Comparison of ENCODE assay signal across 14 cellular contexts in the genomic region with DNA sequence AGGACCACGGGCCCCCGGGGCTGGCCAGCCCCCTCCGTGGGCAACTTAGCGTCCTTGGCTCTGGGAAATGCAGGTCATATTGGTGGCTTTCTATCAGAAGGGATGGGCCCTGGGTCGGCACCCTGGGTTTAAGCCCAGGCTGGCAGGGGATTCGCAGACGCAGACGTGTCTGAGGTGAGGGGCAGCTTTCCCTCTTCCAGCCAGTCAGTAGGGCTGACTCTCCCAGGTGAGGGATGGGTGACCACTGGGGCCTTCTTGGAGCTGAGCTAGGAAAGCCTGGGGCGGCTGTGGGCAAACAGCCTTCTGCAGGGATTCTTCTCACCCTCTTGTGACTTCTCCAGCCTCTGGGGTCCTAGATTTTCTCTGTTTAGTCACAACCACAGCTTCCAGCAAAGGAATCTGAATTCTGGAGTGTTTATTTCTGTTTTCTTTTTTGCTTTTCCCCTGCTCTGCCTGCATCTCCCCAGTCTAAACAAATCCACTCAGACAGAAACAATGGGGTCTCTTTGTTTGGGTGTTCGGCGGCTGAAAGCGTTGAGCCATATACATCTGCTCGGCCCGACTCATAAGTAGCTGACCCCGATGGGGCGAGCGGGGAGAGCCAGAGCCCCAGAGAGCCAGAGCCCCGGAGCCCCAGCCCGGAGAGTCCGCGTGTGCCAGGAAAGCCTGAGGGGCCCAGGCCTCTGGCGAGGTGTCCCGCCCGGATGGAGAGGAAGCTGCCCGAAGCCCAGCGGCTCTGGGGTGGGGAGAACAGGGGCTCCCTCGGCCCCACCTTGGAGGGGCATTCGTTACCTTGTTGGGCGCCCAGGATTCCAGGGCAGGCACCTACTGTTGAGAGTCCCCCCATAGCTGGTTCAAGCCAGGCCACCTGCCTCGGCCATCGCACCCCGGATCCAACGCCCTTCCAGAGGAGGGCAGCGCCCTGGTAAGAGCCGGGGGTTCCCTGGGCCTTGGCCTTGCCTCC. TPM values are rescaled to one million over a fixed set of nuclear protein-coding genes. Genes with fewer than 3 reads are reported as not detected.
DNase-seq lines count a peak whose midpoint lies in the region; TF ChIP-seq lines count a peak whose summit lies in the region.
"Had no signal": no experiment of that assay in that cellular context is flagged by ENCODE, and none has a peak within 500 bp of the region (broad histone marks: within the 10 kb centered on the region; RNA-seq: fewer than 3 reads in every experiment).

No MANE protein-coding gene starts in this region.

- no peak overlapping the region for H3K27ac Mint-ChIP-seq in endodermal cell

- no peak overlapping the region for H3K9ac ChIP-seq in HUES6 (ENCODE audit: low read length)
- no peak overlapping the region for H3K9ac ChIP-seq in endodermal cell (ENCODE audit: extremely low read depth, low read length, poor library complexity, severe bottlenecking)

- peak overlapping the region; percentile 75 for H3K4me3 Mint-ChIP-seq in endodermal cell
- H3K4me3 Mint-ChIP-seq: activated CD8-positive, alpha-beta memory T cell treated with anti-CD3 and anti-CD28 coated beads, Interleukin-2, amount 10 ng/mL, durations not matched to agents 7 days and 5 days had no signal

- H3K4me3 ChIP-seq in HUES6 (ENCODE audit: low read depth, low read length) (peak overlapping the region; percentile 28; the same call in 1 of the 2 replicates), endodermal cell (ENCODE audit: low read length) (peak overlapping the region; percentile 87)
- H3K4me3 ChIP-seq: tibial artery had no signal

- H3K27ac ChIP-seq in HUES6 (ENCODE audit: low read depth, low read length), result no peak overlapping the region
- no peak overlapping the region for H3K27ac ChIP-seq in endodermal cell (ENCODE audit: low read depth, low read length)
- H3K27ac ChIP-seq: HL-60, SK-N-MC, tibial artery had no signal

- H3K36me3 ChIP-seq in HUES6 (ENCODE audit: control insufficient read depth, insufficient read depth, low read length), result no peaks in the 10 kb centered on the region
- H3K36me3 ChIP-seq in endodermal cell (ENCODE audit: control insufficient read depth, insufficient read depth, low read length), result no peaks in the 10 kb centered on the region
- H3K36me3 ChIP-seq: tibial artery had no signal

- H3K27me3 ChIP-seq in HUES6 (ENCODE audit: control insufficient read depth, insufficient read depth, low read length) (peaks cover 97% of the 10 kb centered on the region), endodermal cell (ENCODE audit: control insufficient read depth, insufficient read depth, low read length, poor library complexity, severe bottlenecking) (peaks cover 89% of the 10 kb centered on the region)

- no peak for TF ChIP-seq CTCF in endodermal cell (conservative IDR thresholded peaks at IDR 0.05)

- DNase-seq in NCI-H1417 (lab: John Stamatoyannopoulos, UW) (peak in 2 of 3 experiments; percentile 47 to 48), NCI-H1417 treated with DMSO at 0.1 percent for 48 hours (lab: John Stamatoyannopoulos, UW) (no peak), endodermal cell (peak; percentile 62), retina (peak; percentile 45), activated gamma-delta T cell treated with Interleukin-2 at 50 U/mL for 16 hours (no peak), medulla oblongata (ENCODE audit: extremely low spot score) (no peak), inferior parietal cortex (ENCODE audit: extremely low spot score) (no peak)
- DNase-seq: activated CD8-positive, alpha-beta memory T cell treated with anti-CD3 and anti-CD28 coated beads, Interleukin-2, amount 10 ng/mL, durations not matched to agents 7 days and 5 days; NCI-H2029; stimulated activated CD4-positive, alpha-beta T cell treated with anti-CD3 and anti-CD28 coated beads, Interleukin-4, amount 100 ng/mL, for 1 hour had no signal

- no peaks in the 10 kb centered on the region for H3K9me3 Mint-ChIP-seq in endodermal cell

- peaks cover 85% of the 10 kb centered on the region for H3K27me3 Mint-ChIP-seq in endodermal cell (ENCODE audit: insufficient read depth)

- WGBS in endodermal cell (ENCODE audit: insufficient coverage in 1 of 2, insufficient read length in 1 of 2), 2 experiments, result 17% methylated on average over 20 to 35 of the region's 35 CpGs

- H3K4me1 ChIP-seq in HUES6 (ENCODE audit: control insufficient read depth, insufficient read depth, low read length) (peaks cover 25% of the 10 kb centered on the region), endodermal cell (ENCODE audit: control insufficient read depth, insufficient read depth, low read length) (peaks cover 14% of the 10 kb centered on the region)

- H3K36me3 Mint-ChIP-seq in endodermal cell (ENCODE audit: low read depth), result peaks cover 6% of the 10 kb centered on the region
- H3K36me3 Mint-ChIP-seq: activated CD8-positive, alpha-beta memory T cell treated with anti-CD3 and anti-CD28 coated beads, Interleukin-2, amount 10 ng/mL, durations not matched to agents 7 days and 5 days had no signal

- H3K4me1 Mint-ChIP-seq in endodermal cell, result peaks cover 26% of the 10 kb centered on the region

- H3K9me3 ChIP-seq in HUES6 (ENCODE audit: control insufficient read depth, insufficient read depth, low read depth, low read length) (no peaks in the 10 kb centered on the region), endodermal cell (ENCODE audit: control insufficient read depth, low read length) (no peaks in the 10 kb centered on the region)
- H3K9me3 ChIP-seq: tibial artery had no signal

RNA-seq across cellular contexts. Expression of a gene that starts 2.0 kb away (rescaled TPM):
- 10 to 100 TPM; 14.5 to 18.7 TPM for total RNA-seq in endodermal cell
- polyA plus RNA-seq in endodermal cell (2013, experiment 1 of 2), result 1.7 TPM
- 2.1 TPM for polyA plus RNA-seq in endodermal cell (2013, experiment 2 of 2)
- total RNA-seq: activated CD8-positive, alpha-beta memory T cell treated with anti-CD3 and anti-CD28 coated beads, Interleukin-2, amount 10 ng/mL, durations not matched to agents 7 days and 5 days had no signal

RNA-seq across cellular contexts. Expression of a gene that starts 59.0 kb away (rescaled TPM):
- total RNA-seq in endodermal cell, result 10 to 100 TPM; 22.8 to 27.0 TPM
- polyA plus RNA-seq in endodermal cell (2013, experiment 1 of 2), result 16.6 TPM
- polyA plus RNA-seq in endodermal cell (2013, experiment 2 of 2), result 16.3 TPM

Comparison
In these comparisons a context has a peak if more than half of its experiments do, and no peak if none do; other contexts are left out.
1. DNase-seq: peak in NCI-H1417 (2 of 3), endodermal cell (single experiment) and retina (single experiment); none in NCI-H1417 treated with DMSO at 0.1 percent for 48 hours (single experiment), activated gamma-delta T cell treated with Interleukin-2 at 50 U/mL for 16 hours (single experiment), medulla oblongata (single experiment) and inferior parietal cortex (single experiment).